14 cellular contexts compared by ENCODE assay signal in genomic region chr13:30841161-30841560, GRCh38.
"Had no signal": no experiment of that assay in that cellular context is flagged by ENCODE, and none has a peak within 500 bp of the region (broad histone marks: within the 10 kb centered on the region; RNA-seq: fewer than 3 reads in every experiment).

No MANE protein-coding gene starts in this region.

- H3K9me3 ChIP-seq: breast epithelium, mucosa of descending colon had no signal

- ATAC-seq: effector memory CD8-positive, alpha-beta T cell; foreskin keratinocyte; left colon; mucosa of descending colon; naive thymus-derived CD4-positive, alpha-beta T cell had no signal

- DNase-seq: activated CD4-positive, alpha-beta T cell treated with anti-CD3 and anti-CD28 coated beads, Interleukin-2, amount 50 U/mL, for 1 hour; activated CD4-positive, CD25-positive, alpha-beta regulatory T cell; activated naive CD4-positive, alpha-beta T cell treated with Interleukin-2 at 50 U/mL for 16 hours; activated T-cell treated with anti-CD3 and anti-CD28 coated beads for 4 hours; aorta; cerebellar nuclear complex; effector memory CD8-positive, alpha-beta T cell; foreskin keratinocyte; head of caudate nucleus; immature natural killer cell; left colon; mucosa of descending colon; naive thymus-derived CD4-positive, alpha-beta T cell had no signal

- H3K4me1 ChIP-seq: breast epithelium had no signal

- H3K4me3 ChIP-seq: breast epithelium, mucosa of descending colon had no signal

- H3K27ac ChIP-seq: breast epithelium, foreskin keratinocyte had no signal

- H3K27me3 ChIP-seq: breast epithelium, foreskin keratinocyte had no signal

- H3K36me3 ChIP-seq: breast epithelium had no signal
